15 cellular contexts compared by ENCODE assay signal in genomic region chr2:37284386-37284785, GRCh38. TPM values are rescaled to one million over a fixed set of nuclear protein-coding genes. Genes with fewer than 3 reads are reported as not detected.
DNase-seq lines count a peak whose midpoint lies in the region; ATAC-seq and TF ChIP-seq lines count a peak whose summit lies in the region.
"Had no signal": no experiment of that assay in that cellular context is flagged by ENCODE, and none has a peak within 500 bp of the region (broad histone marks: within the 10 kb centered on the region; RNA-seq: fewer than 3 reads in every experiment).

No MANE protein-coding gene starts in this region.

- H2BK120ac ChIP-seq in IMR-90 (ENCODE audit: low read depth, low read length): no peak overlapping the region

- H3K9me1 ChIP-seq in IMR-90 (ENCODE audit: insufficient read depth, low read length): no peaks in the 10 kb centered on the region

- intact Hi-C loops in IMR-90 (cut with micrococcal nuclease): no loop called here

- H3K23ac ChIP-seq in IMR-90 (ENCODE audit: low read depth, low read length): no peak overlapping the region

- H3K9ac ChIP-seq in IMR-90 (ENCODE audit: low read depth, low read length) (no peak overlapping the region), skeletal muscle satellite cell (ENCODE audit: low read depth, low read length) (no peak overlapping the region)
- H3K9ac ChIP-seq: KMS-11 had no signal

- no peaks in the 10 kb centered on the region for H4K20me1 ChIP-seq in IMR-90 (ENCODE audit: insufficient read depth, low read length)

- dilution Hi-C loops in IMR-90 (cut with HindIII; ENCODE audit: low sequenced_read_pairs, unreplicated experiment): no loop called here

- H3K4me1 ChIP-seq in IMR-90 (ENCODE audit: control insufficient read depth, insufficient read depth, low read length): peaks cover 6% of the 10 kb centered on the region
- H3K4me1 ChIP-seq in skeletal muscle satellite cell (ENCODE audit: control insufficient read depth, insufficient read depth, low read length): peaks cover 26% of the 10 kb centered on the region

- no peak overlapping the region for H3K18ac ChIP-seq in IMR-90 (ENCODE audit: low read depth, low read length)

- H3K9me3 ChIP-seq in IMR-90 (ENCODE audit: control insufficient read depth, insufficient read depth, low read length) (no peaks in the 10 kb centered on the region), skeletal muscle satellite cell (replicated peaks; ENCODE audit: low read length) (no peaks in the 10 kb centered on the region)

- no peak for TF ChIP-seq RAD21 in IMR-90 (IDR thresholded peaks at IDR 0.05; ENCODE audit: low read length)

- peak overlapping the region; percentile 26 for H2BK5ac ChIP-seq in IMR-90 (ENCODE audit: low read depth, low read length, poor library complexity, severe bottlenecking)

- ATAC-seq in IMR-90 (ENCODE audit: low read depth) (no peak), GM21447 (IDR thresholded peaks at IDR 0.05; ENCODE audit: unreplicated experiment) (no peak), GM19452 (IDR thresholded peaks at IDR 0.05; ENCODE audit: unreplicated experiment) (no peak)
- ATAC-seq: PC-3 had no signal

- H3K4me3 ChIP-seq in IMR-90 (ENCODE audit: insufficient read depth, low read depth, low read length) (no peak overlapping the region), choroid plexus epithelial cell (ENCODE audit: low read depth, low read length) (no peak overlapping the region), skeletal muscle satellite cell (ENCODE audit: low read length) (no peak overlapping the region)

- no peak overlapping the region for H2BK20ac ChIP-seq in IMR-90 (ENCODE audit: low read depth, low read length)

- no TSS peak for BruUV-seq in IMR-90 (replicated peaks; lab: Mats Ljungman, UMichigan)

- no peaks in the 10 kb centered on the region for H3K27me3 ChIP-seq in IMR-90 (ENCODE audit: control insufficient read depth, insufficient read depth, low read length)
- H3K27me3 ChIP-seq in skeletal muscle satellite cell (ENCODE audit: control insufficient read depth, insufficient read depth, low read length): no peaks in the 10 kb centered on the region

- H3K14ac ChIP-seq in IMR-90 (replicated peaks; ENCODE audit: low read depth, low read length): no peak overlapping the region

- in situ Hi-C loops in IMR-90 (cut with MboI; ENCODE audit: low sequenced_read_pairs): no loop called here

- no peak overlapping the region for H4K5ac ChIP-seq in IMR-90 (ENCODE audit: low read depth, low read length)

- H3K36me3 ChIP-seq in IMR-90 (ENCODE audit: control insufficient read depth, insufficient read depth, low read length): peaks cover 10% of the 10 kb centered on the region
- H3K36me3 ChIP-seq in skeletal muscle satellite cell (ENCODE audit: insufficient read depth, low read length): peaks cover 24% of the 10 kb centered on the region

- no peak overlapping the region for H2BK15ac ChIP-seq in IMR-90 (ENCODE audit: low read depth, low read length)

- TF ChIP-seq CTCF in IMR-90 (conservative IDR thresholded peaks at IDR 0.05; ENCODE audit: low read depth, low read length) (no peak), choroid plexus epithelial cell (conservative IDR thresholded peaks at IDR 0.05; ENCODE audit: low read depth, low read length) (no peak)

- H2AK5ac ChIP-seq in IMR-90 (ENCODE audit: low read depth, low read length): no peak overlapping the region

- peak; percentile 13 for DNase-seq in IMR-90
- peak; percentile 70 for DNase-seq in choroid plexus epithelial cell (ENCODE audit: low read depth)
- DNase-seq in fibroblast of the conjunctiva (ENCODE audit: low read depth): peak; percentile 42
- DNase-seq in GM19238 (ENCODE audit: insufficient read length, low spot score): no peak
- DNase-seq in activated gamma-delta T cell treated with Interleukin-2 at 50 U/mL for 16 hours: no peak
- DNase-seq: DMS79 treated with DMSO at 0.1 percent for 48 hours, NCI-H1436, NCI-H1930, NCI-H226, NCI-H524, PC-3 had no signal

- CTCF ChIA-PET in IMR-90 (lab: Yijun Ruan, JAX): no interaction called here

- peaks cover 8 to 13% of the 10 kb centered on the region in 2 experiments; a peak in 2 of 4 replicates for H3K79me1 ChIP-seq in IMR-90 (ENCODE audit: low read depth in 1 of 2, low read length in 2 of 2)

- no peak overlapping the region for H2AK9ac ChIP-seq in IMR-90 (replicated peaks; ENCODE audit: low read depth, low read length, poor library complexity)

- H4K91ac ChIP-seq in IMR-90 (ENCODE audit: insufficient read depth, low read depth, low read length): no peak overlapping the region

- TF ChIP-seq POLR2A in IMR-90 (IDR thresholded peaks at IDR 0.05; ENCODE audit: low read depth, low read length): no peak

- POLR2A ChIA-PET in IMR-90 (lab: Charles Lee; ENCODE audit: unreplicated experiment): no interaction called here

- no peak overlapping the region for H3K56ac ChIP-seq in IMR-90 (ENCODE audit: extremely low read depth, insufficient read depth, low read length)

- H3K4me2 ChIP-seq in IMR-90 (ENCODE audit: low read depth, low read length) (no peak overlapping the region), skeletal muscle satellite cell (ENCODE audit: low read length) (peak overlapping the region; percentile 23)
- H3K4me2 ChIP-seq: KMS-11 had no signal

- H2AFZ ChIP-seq in IMR-90 (replicated peaks; ENCODE audit: low read length, poor library complexity): no peak overlapping the region

- no peak overlapping the region for H3K27ac ChIP-seq in IMR-90 (ENCODE audit: insufficient read depth, low read length)
- H3K27ac ChIP-seq: KMS-11 had no signal

- H3K4ac ChIP-seq in IMR-90 (ENCODE audit: low read depth, low read length): no peak overlapping the region

- H4K8ac ChIP-seq in IMR-90 (ENCODE audit: low read depth in 2 of 2, low read length in 2 of 2): no peak overlapping the region

TF ChIP-seq in IMR-90, 13 proteins besides CTCF, POLR2A, EP300 and RAD21:
- TF ChIP-seq FOS (IDR thresholded peaks at IDR 0.05; ENCODE audit: low read depth, low read length) (no peak), MAFK (IDR thresholded peaks at IDR 0.05; ENCODE audit: low read depth, low read length) (no peak), SMC3 (IDR thresholded peaks at IDR 0.05; ENCODE audit: low read depth, low read length) (no peak), NFE2L2 (IDR thresholded peaks at IDR 0.05; ENCODE audit: low read depth, low read length) (no peak), ELK1 (IDR thresholded peaks at IDR 0.05; ENCODE audit: borderline replicate concordance, low read depth, low read length) (no peak), USF2 (IDR thresholded peaks at IDR 0.05; ENCODE audit: low read depth, low read length) (no peak), RCOR1 (IDR thresholded peaks at IDR 0.05; ENCODE audit: insufficient replicate concordance, low read length) (no peak), MXI1 (IDR thresholded peaks at IDR 0.05; ENCODE audit: borderline replicate concordance, low read depth, low read length) (no peak), MAZ (IDR thresholded peaks at IDR 0.05; ENCODE audit: borderline replicate concordance, low read depth, low read length) (no peak), BHLHE40 (IDR thresholded peaks at IDR 0.05; ENCODE audit: low read depth, low read length) (no peak), RFX5 (IDR thresholded peaks at IDR 0.05; ENCODE audit: low read depth, low read length) (no peak), CEBPB (IDR thresholded peaks at IDR 0.05; ENCODE audit: low read depth, low read length) (no peak), CHD1 (IDR thresholded peaks at IDR 0.05; ENCODE audit: low read depth, low read length) (no peak)

RNA-seq across cellular contexts. Expression of gene PRKD3, which starts 40.2 kb away (rescaled TPM):
- total RNA-seq in IMR-90 (2012; rRNA removed): 46.4 and 47.5 TPM in 2 replicates
- polyA plus RNA-seq in IMR-90 (2012; rRNA removed): 14.3 and 15.8 TPM in 2 replicates
- 3.6 and 8.1 TPM in 2 replicates for polyA plus RNA-seq in IMR-90 (2012; cell fraction: cytosol; rRNA removed)
- polyA plus RNA-seq in IMR-90 (2012; cell fraction: nucleus; rRNA removed; ENCODE audit: low replicate concordance): 3.7 and 26.4 TPM in 2 replicates
- 31.7 and 32.5 TPM in 2 replicates for total RNA-seq in skeletal muscle satellite cell (2012; rRNA removed)

RNA-seq across cellular contexts. Expression of gene NDUFAF7, which starts 52.9 kb away (rescaled TPM):
- total RNA-seq in IMR-90 (2012; rRNA removed): 9.9 and 12.8 TPM in 2 replicates
- polyA plus RNA-seq in IMR-90 (2012; rRNA removed): 14.1 and 17.4 TPM in 2 replicates
- 3.0 and 4.4 TPM in 2 replicates for polyA plus RNA-seq in IMR-90 (2012; cell fraction: cytosol; rRNA removed)
- 11.1 and 75.5 TPM in 2 replicates for polyA plus RNA-seq in IMR-90 (2012; cell fraction: nucleus; rRNA removed; ENCODE audit: low replicate concordance)
- total RNA-seq in skeletal muscle satellite cell (2012; rRNA removed): 11.4 and 11.7 TPM in 2 replicates

RNA-seq across cellular contexts. Expression of gene CEBPZ, which starts 53.0 kb away (rescaled TPM):
- 33.3 and 47.8 TPM in 2 replicates for total RNA-seq in IMR-90 (2012; rRNA removed)
- 9.4 and 9.5 TPM in 2 replicates for polyA plus RNA-seq in IMR-90 (2012; rRNA removed)
- 0.80 and 1.4 TPM in 2 replicates for polyA plus RNA-seq in IMR-90 (2012; cell fraction: cytosol; rRNA removed)
- 0.39 and 4.1 TPM in 2 replicates for polyA plus RNA-seq in IMR-90 (2012; cell fraction: nucleus; rRNA removed; ENCODE audit: low replicate concordance)
- total RNA-seq in skeletal muscle satellite cell (2012; rRNA removed): 46.1 and 62.4 TPM in 2 replicates

Comparison
In these comparisons a context has a peak if more than half of its experiments do, and no peak if none do; other contexts are left out.
1. DNase-seq: peak in IMR-90 (single experiment), choroid plexus epithelial cell (single experiment) and fibroblast of the conjunctiva (single experiment); none in GM19238 (single experiment) and activated gamma-delta T cell treated with Interleukin-2 at 50 U/mL for 16 hours (single experiment).